8 cellular contexts compared by ENCODE assay signal in genomic region chr19:57583104-57583520, GRCh38. TPM values are rescaled to one million over a fixed set of nuclear protein-coding genes. Genes with fewer than 3 reads are reported as not detected.
DNase-seq lines count a peak whose midpoint lies in the region; ATAC-seq and TF ChIP-seq lines count a peak whose summit lies in the region.

No MANE protein-coding gene starts in this region.

- peak; percentile 11 for DNase-seq in activated naive CD4-positive, alpha-beta T cell treated with anti-CD3 and anti-CD28 coated beads, Interleukin-2, amount 50 U/mL, for 16 hours
- DNase-seq in activated naive CD4-positive, alpha-beta T cell treated with anti-CD3 and anti-CD28 coated beads, Interleukin-2, amount 50 U/mL, for 72 hours (ENCODE audit: low spot score in 2 of 2) = no peak
- no peak for DNase-seq in tibial artery
- DNase-seq in NCI-H187 treated with DMSO at 0.1 percent for 48 hours (lab: John Stamatoyannopoulos, UW) = no peak

- H3K4me1 ChIP-seq in duodenal mucosa (ENCODE audit: control insufficient read depth in 1 of 2, insufficient read depth in 2 of 2, low read length in 2 of 2) (peaks cover 12 to 21% of the 10 kb centered on the region in 2 donors), muscle layer of duodenum (ENCODE audit: control insufficient read depth in 1 of 2, insufficient read depth in 2 of 2, low read length in 2 of 2) (peaks cover under 1 to 24% of the 10 kb centered on the region in 2 donors), tibial artery (peaks cover 0 to 25% (median 13%) of the 10 kb centered on the region in 4 donors)

- H3K4me3 ChIP-seq in duodenal mucosa (ENCODE audit: low read depth in 1 of 2, low read length in 2 of 2) (peak overlapping the region; percentile 69 to 70), muscle layer of duodenum (ENCODE audit: low read depth in 1 of 2, low read length in 2 of 2) (peak overlapping the region; percentile 55 to 89), tibial artery (peak overlapping the region; percentile 54 to 55)

- no peaks in the 10 kb centered on the region for H3K27me3 ChIP-seq in duodenal mucosa (ENCODE audit: control insufficient read depth in 1 of 2, insufficient read depth in 2 of 2, low read length in 2 of 2)
- H3K27me3 ChIP-seq in muscle layer of duodenum (ENCODE audit: low read depth, low read length) = no peaks in the 10 kb centered on the region
- H3K27me3 ChIP-seq in tibial artery = no peaks in the 10 kb centered on the region

- TF ChIP-seq CTCF in tibial artery (IDR thresholded peaks at IDR 0.05) = no peak

- H3K9me3 ChIP-seq in duodenal mucosa (ENCODE audit: control insufficient read depth in 1 of 2, low read length in 2 of 2) = peaks cover 19 to 30% of the 10 kb centered on the region in 2 donors
- H3K9me3 ChIP-seq in muscle layer of duodenum (ENCODE audit: control insufficient read depth in 1 of 2, low read length in 2 of 2) = peaks cover 5 to 32% of the 10 kb centered on the region in 2 donors
- H3K9me3 ChIP-seq in tibial artery = peaks cover 2 to 39% (median 11%) of the 10 kb centered on the region in 3 donors

- peaks cover 54 to 76% of the 10 kb centered on the region in 2 donors for H3K36me3 Mint-ChIP-seq in activated naive CD4-positive, alpha-beta T cell treated with anti-CD3 and anti-CD28 coated beads, Interleukin-2, amount 50 U/mL, for 72 hours

- peaks cover under 1 to 4% of the 10 kb centered on the region in 2 donors for H3K36me3 ChIP-seq in duodenal mucosa (ENCODE audit: control insufficient read depth in 1 of 2, insufficient read depth in 2 of 2, low read length in 2 of 2)
- peaks cover 0 to 20% of the 10 kb centered on the region in 2 donors for H3K36me3 ChIP-seq in muscle layer of duodenum (ENCODE audit: control insufficient read depth in 1 of 2, insufficient read depth in 2 of 2, low read length in 2 of 2)
- peaks cover 20 to 21% (median 21%) of the 10 kb centered on the region in 3 donors for H3K36me3 ChIP-seq in tibial artery

- H3K9ac ChIP-seq in duodenal mucosa (ENCODE audit: low read depth in 1 of 2, low read length in 2 of 2) = no peak overlapping the region

- H3K9me3 Mint-ChIP-seq in activated naive CD4-positive, alpha-beta T cell treated with anti-CD3 and anti-CD28 coated beads, Interleukin-2, amount 50 U/mL, for 72 hours = peaks cover 47 to 50% of the 10 kb centered on the region in 2 donors

- no peak for ATAC-seq in activated naive CD4-positive, alpha-beta T cell treated with anti-CD3 and anti-CD28 coated beads, Interleukin-2, amount 50 U/mL, for 72 hours
- ATAC-seq in HG03135 (IDR thresholded peaks at IDR 0.05; ENCODE audit: unreplicated experiment) (no peak), GM18868 (IDR thresholded peaks at IDR 0.05; ENCODE audit: unreplicated experiment) (no peak)

- peak overlapping the region in 1 of 2 donors; percentile 76 for H3K27ac Mint-ChIP-seq in activated naive CD4-positive, alpha-beta T cell treated with anti-CD3 and anti-CD28 coated beads, Interleukin-2, amount 50 U/mL, for 72 hours

- intact Hi-C loops in tibial artery (cut with DNase I; ENCODE audit: low total_unique reads) = no loop called here

- no peak overlapping the region for H3K27ac ChIP-seq in duodenal mucosa (ENCODE audit: low read depth, low read length)
- H3K27ac ChIP-seq in muscle layer of duodenum (ENCODE audit: low read length) = no peak overlapping the region
- H3K27ac ChIP-seq in tibial artery = no peak overlapping the region

RNA-seq across cellular contexts. Expression of gene ZIK1, which starts 0.8 kb away (rescaled TPM):
- total RNA-seq in activated naive CD4-positive, alpha-beta T cell treated with anti-CD3 and anti-CD28 coated beads, Interleukin-2, amount 50 U/mL, for 72 hours = 1 to 10 TPM; 2.4 to 5.6 TPM

RNA-seq across cellular contexts. Expression of gene ZNF416, which starts 4.4 kb away (rescaled TPM):
- total RNA-seq in activated naive CD4-positive, alpha-beta T cell treated with anti-CD3 and anti-CD28 coated beads, Interleukin-2, amount 50 U/mL, for 72 hours = 1 to 10 TPM; 2.0 to 2.5 TPM

RNA-seq across cellular contexts. Expression of gene ZNF530, which starts 16.6 kb away (rescaled TPM):
- total RNA-seq in activated naive CD4-positive, alpha-beta T cell treated with anti-CD3 and anti-CD28 coated beads, Interleukin-2, amount 50 U/mL, for 72 hours = 1 to 10 TPM; 3.9 to 5.4 TPM

RNA-seq across cellular contexts. Expression of gene ZNF550, which starts 23.4 kb away (rescaled TPM):
- 10 to 100 TPM in 1 of 2 donors, 1 to 10 TPM in 1; 6.4 to 14.4 TPM for total RNA-seq in activated naive CD4-positive, alpha-beta T cell treated with anti-CD3 and anti-CD28 coated beads, Interleukin-2, amount 50 U/mL, for 72 hours

RNA-seq across cellular contexts. Expression of gene ZNF134, which starts 30.9 kb away (rescaled TPM):
- total RNA-seq in activated naive CD4-positive, alpha-beta T cell treated with anti-CD3 and anti-CD28 coated beads, Interleukin-2, amount 50 U/mL, for 72 hours = 1 to 10 TPM; 4.2 to 6.7 TPM
